Comparison of ENCODE assay signal across 15 cellular contexts in the genomic region with DNA sequence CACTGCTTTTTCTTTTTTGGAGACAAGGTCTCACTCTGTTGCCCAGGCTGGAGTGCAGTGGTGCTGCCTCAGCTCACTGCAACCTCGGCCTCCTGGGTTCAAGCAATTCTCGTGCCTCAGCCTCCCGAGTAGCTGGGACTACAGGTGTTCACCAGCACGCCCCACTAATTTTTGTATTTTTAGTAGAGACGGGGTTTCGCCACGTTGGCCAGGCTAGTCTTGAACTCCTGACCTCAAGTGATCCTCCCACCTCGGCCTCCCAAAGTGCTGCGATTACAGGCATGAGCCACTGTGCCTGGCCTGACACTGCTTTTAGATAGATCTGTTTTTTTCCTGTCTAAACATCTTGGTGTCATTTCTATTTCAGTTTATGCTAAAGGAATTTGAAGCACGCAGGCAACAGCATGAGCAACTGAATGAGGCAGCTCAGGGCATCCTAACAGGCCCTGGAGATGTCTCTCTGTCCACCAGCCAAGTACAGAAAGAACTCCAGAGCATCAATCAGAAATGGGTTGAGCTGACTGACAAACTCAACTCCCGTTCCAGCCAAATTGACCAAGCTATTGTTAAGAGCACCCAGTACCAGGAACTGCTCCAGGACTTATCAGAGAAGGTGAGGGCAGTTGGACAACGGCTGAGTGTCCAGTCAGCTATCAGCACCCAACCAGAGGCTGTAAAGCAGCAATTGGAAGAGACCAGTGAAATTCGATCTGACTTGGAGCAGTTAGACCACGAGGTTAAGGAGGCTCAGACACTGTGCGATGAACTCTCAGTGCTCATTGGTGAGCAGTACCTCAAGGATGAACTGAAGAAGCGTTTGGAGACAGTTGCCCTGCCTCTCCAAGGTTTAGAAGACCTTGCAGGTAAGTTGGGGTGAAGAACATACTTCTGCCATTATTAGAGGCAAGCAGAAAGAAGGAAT.
DNase-seq lines count a peak whose midpoint lies in the region; ATAC-seq and TF ChIP-seq lines count a peak whose summit lies in the region.
"Had no signal": no experiment of that assay in that cellular context is flagged by ENCODE, and none has a peak within 500 bp of the region (broad histone marks: within the 10 kb centered on the region; RNA-seq: fewer than 3 reads in every experiment).

No MANE protein-coding gene starts in this region.

- TF ChIP-seq RAD21 in IMR-90 (IDR thresholded peaks at IDR 0.05; ENCODE audit: low read length) = no peak

- peak overlapping the region; percentile 80 for H2AK9ac ChIP-seq in IMR-90 (replicated peaks; ENCODE audit: low read depth, low read length, poor library complexity)

- no peaks in the 10 kb centered on the region for H3K27me3 Mint-ChIP-seq in MCF 10A (ENCODE audit: insufficient read depth, unreplicated experiment)
- H3K27me3 Mint-ChIP-seq: CD4-positive, alpha-beta T cell had no signal

- peak overlapping the region; percentile 63 for H3K23ac ChIP-seq in IMR-90 (ENCODE audit: low read depth, low read length)

- peak overlapping the region; percentile 64 for H2BK120ac ChIP-seq in IMR-90 (ENCODE audit: low read depth, low read length)

- peak overlapping the region; percentile 74 for H2AK5ac ChIP-seq in IMR-90 (ENCODE audit: low read depth, low read length)

- H3K79me1 ChIP-seq in IMR-90 (ENCODE audit: low read depth in 1 of 2, low read length in 2 of 2) = peaks cover 13 to 39% of the 10 kb centered on the region in 2 experiments

- no peak for TF ChIP-seq POLR2A in IMR-90 (IDR thresholded peaks at IDR 0.05; ENCODE audit: low read depth, low read length)
- TF ChIP-seq POLR2A in spleen (IDR thresholded peaks at IDR 0.05) = no peak

- peak overlapping the region; percentile 42; the same call in 1 of the 2 replicates for H4K5ac ChIP-seq in IMR-90 (ENCODE audit: low read depth, low read length)

- peak overlapping the region; percentile 73 for H2BK20ac ChIP-seq in IMR-90 (ENCODE audit: low read depth, low read length)

- H2BK15ac ChIP-seq in IMR-90 (ENCODE audit: low read depth, low read length) = peak overlapping the region; percentile 65; the same call in 2 of the 3 replicates

- H3K4me1 ChIP-seq in IMR-90 (ENCODE audit: control insufficient read depth, insufficient read depth, low read length) = peaks cover 18% of the 10 kb centered on the region
- peaks cover 33% of the 10 kb centered on the region for H3K4me1 ChIP-seq in adipocyte (ENCODE audit: control insufficient read depth, insufficient read depth, low read length)
- peaks cover 0 to 23% (median 11%) of the 10 kb centered on the region in 9 donors for H3K4me1 ChIP-seq in heart right ventricle
- H3K4me1 ChIP-seq in spleen = peaks cover 0 to 25% (median 2%) of the 10 kb centered on the region in 6 donors
- H3K4me1 ChIP-seq in Karpas-422 (ENCODE audit: low read length) = no peaks in the 10 kb centered on the region
- H3K4me1 ChIP-seq: gastrocnemius medialis had no signal

- H2BK5ac ChIP-seq in IMR-90 (ENCODE audit: low read depth, low read length, poor library complexity, severe bottlenecking) = peak overlapping the region; percentile 90

- dilution Hi-C loops in IMR-90 (cut with HindIII; ENCODE audit: low sequenced_read_pairs, unreplicated experiment) = no loop called here

- peak overlapping the region; percentile 47; the same call in 1 of the 2 replicates for H3K4me2 ChIP-seq in IMR-90 (ENCODE audit: low read depth, low read length)
- no peak overlapping the region for H3K4me2 ChIP-seq in Karpas-422 (ENCODE audit: low read depth, low read length, poor library complexity, severe bottlenecking)

- peak; percentile 45 for DNase-seq in IMR-90
- DNase-seq in adipocyte (ENCODE audit: low read depth) = no peak
- DNase-seq in heart right ventricle = no peak
- no peak for DNase-seq in spleen
- no peak for DNase-seq in MCF 10A (ENCODE audit: unreplicated experiment)
- no peak for DNase-seq in foreskin melanocyte
- no peak for DNase-seq in Karpas-422
- DNase-seq: amygdala; CD4-positive, alpha-beta T cell; gastrocnemius medialis; GDM1; GM23248; islet precursor cell; NCI-H187 had no signal

- peak overlapping the region; percentile 58; the same call in 1 of the 2 replicates for H3K18ac ChIP-seq in IMR-90 (ENCODE audit: low read depth, low read length)

- H3K4ac ChIP-seq in IMR-90 (ENCODE audit: low read depth, low read length) = peak overlapping the region; percentile 75

- H3K27me3 ChIP-seq in IMR-90 (ENCODE audit: control insufficient read depth, insufficient read depth, low read length) (no peaks in the 10 kb centered on the region), adipocyte (replicated peaks; ENCODE audit: control insufficient read depth, insufficient read depth, low read length) (no peaks in the 10 kb centered on the region), heart right ventricle (no peaks in the 10 kb centered on the region), spleen (replicated peaks in 1 of 7) (no peaks in the 10 kb centered on the region), Karpas-422 (ENCODE audit: low read length) (no peaks in the 10 kb centered on the region)
- H3K27me3 ChIP-seq: gastrocnemius medialis had no signal

- 92% methylated on average over 4 of the region's 16 CpGs; no CpG with 5 or more reads in 1 of the 2 experiments for WGBS in IMR-90 (ENCODE audit: extremely low coverage in 2 of 2, insufficient read length in 1 of 2), 2 experiments
- 67 to 69% methylated on average over 16 of the region's 16 CpGs for WGBS in heart right ventricle, 2 donors
- 76 to 88% (median 87%) methylated on average over 16 of the region's 16 CpGs for WGBS in spleen, 5 donors

- peaks cover 82% of the 10 kb centered on the region for H3K36me3 Mint-ChIP-seq in MCF 10A (ENCODE audit: insufficient read depth, unreplicated experiment)

- H3K36me3 ChIP-seq in IMR-90 (ENCODE audit: control insufficient read depth, insufficient read depth, low read length) (peaks cover 32% of the 10 kb centered on the region), adipocyte (ENCODE audit: control insufficient read depth, insufficient read depth, low read length, severe bottlenecking) (peaks cover 65% of the 10 kb centered on the region), heart right ventricle (peaks cover 0 to 100% (median 80%) of the 10 kb centered on the region in 9 donors), spleen (peaks cover 3 to 100% (median 92%) of the 10 kb centered on the region in 6 donors), Karpas-422 (ENCODE audit: insufficient read depth, low read length) (no peaks in the 10 kb centered on the region)

- H2AFZ ChIP-seq in IMR-90 (replicated peaks; ENCODE audit: low read length, poor library complexity) = peak overlapping the region; percentile 49
- no peak overlapping the region for H2AFZ ChIP-seq in Karpas-422 (ENCODE audit: low read length)
- H2AFZ ChIP-seq: GM23248 had no signal

- H4K91ac ChIP-seq in IMR-90 (ENCODE audit: insufficient read depth, low read depth, low read length) = peak overlapping the region; percentile 75

- in situ Hi-C loops in IMR-90 (cut with MboI; ENCODE audit: low sequenced_read_pairs) = no loop called here

- peaks cover 9% of the 10 kb centered on the region for H3K4me1 Mint-ChIP-seq in MCF 10A (ENCODE audit: insufficient read depth, unreplicated experiment)

- POLR2A ChIA-PET in IMR-90 (lab: Charles Lee; ENCODE audit: unreplicated experiment) (interaction anchor here (0.6 kb wide), 1 partner anchor 15 kb away, joined by 5 read pairs; no protein-coding TSS in a partner anchor), MCF 10A (lab: Yijun Ruan, JAX) (interaction anchor here (3.0 kb wide), 1 partner anchor 25 kb away, joined by 14 read pairs; no protein-coding TSS in a partner anchor)

- intact Hi-C loops in IMR-90 (cut with micrococcal nuclease) = no loop called here
- intact Hi-C loops in heart right ventricle (cut with DNase I) = no loop called here
- intact Hi-C loops in spleen (cut with DNase I; ENCODE audit: low total_unique reads) = no loop called here
- intact Hi-C loops in MCF 10A (cut with micrococcal nuclease) = no loop called here

- H3K56ac ChIP-seq in IMR-90 (ENCODE audit: extremely low read depth, insufficient read depth, low read length) = peak overlapping the region; percentile 50; the same call in 1 of the 2 replicates

- H3K4me3 ChIP-seq in IMR-90 (ENCODE audit: insufficient read depth, low read depth, low read length) = no peak overlapping the region
- no peak overlapping the region for H3K4me3 ChIP-seq in adipocyte (ENCODE audit: low read length)
- H3K4me3 ChIP-seq in heart right ventricle = no peak overlapping the region
- H3K4me3 ChIP-seq in spleen = no peak overlapping the region
- no peak overlapping the region for H3K4me3 ChIP-seq in Karpas-422 (ENCODE audit: low read length)
- H3K4me3 ChIP-seq: gastrocnemius medialis, GM23248 had no signal

- TF ChIP-seq CTCF in IMR-90 (conservative IDR thresholded peaks at IDR 0.05; ENCODE audit: low read depth, low read length) = no peak
- TF ChIP-seq CTCF in heart right ventricle (IDR thresholded peaks at IDR 0.05) = no peak
- TF ChIP-seq CTCF in spleen (IDR thresholded peaks at IDR 0.05 in 8 of 11, conservative IDR thresholded peaks at IDR 0.05 in 3 of 11) = no peak
- TF ChIP-seq CTCF in MCF 10A (IDR thresholded peaks at IDR 0.05; ENCODE audit: unreplicated experiment) = no peak

- CTCF ChIA-PET in IMR-90 (lab: Yijun Ruan, JAX) (interaction anchor here (1.2 kb wide), 1 partner anchor 26 kb away, joined by 5 read pairs; no protein-coding TSS in a partner anchor), MCF 10A (lab: Yijun Ruan, JAX) (interaction anchor here (0.5 to 1.2 kb wide), 9 partner anchors 9 to 1566 kb away, joined by 3 to 4 read pairs (median 3); no protein-coding TSS in a partner anchor)

- H3K79me2 ChIP-seq in Karpas-422 (ENCODE audit: low read length) = no peaks in the 10 kb centered on the region

- H3K14ac ChIP-seq in IMR-90 (replicated peaks; ENCODE audit: low read depth, low read length) = peak overlapping the region; percentile 81

- H3K9me2 ChIP-seq in Karpas-422 (replicated peaks; ENCODE audit: insufficient read depth, low read length) = no peaks in the 10 kb centered on the region

- peaks cover 12% of the 10 kb centered on the region; the same call in 1 of the 2 replicates for H4K20me1 ChIP-seq in IMR-90 (ENCODE audit: insufficient read depth, low read length)
- H4K20me1 ChIP-seq in Karpas-422 (ENCODE audit: insufficient read depth, low read depth, low read length) = no peaks in the 10 kb centered on the region

- H3K9me3 Mint-ChIP-seq in MCF 10A (ENCODE audit: unreplicated experiment) = no peaks in the 10 kb centered on the region
- H3K9me3 Mint-ChIP-seq: CD4-positive, alpha-beta T cell had no signal

- no peak overlapping the region for H3K4me3 Mint-ChIP-seq in MCF 10A (ENCODE audit: unreplicated experiment)
- H3K4me3 Mint-ChIP-seq: CD4-positive, alpha-beta T cell had no signal

- H3K9me3 ChIP-seq in IMR-90 (ENCODE audit: control insufficient read depth, insufficient read depth, low read length) (no peaks in the 10 kb centered on the region), adipocyte (ENCODE audit: control insufficient read depth, low read length) (no peaks in the 10 kb centered on the region), heart right ventricle (no peaks in the 10 kb centered on the region), spleen (no peaks in the 10 kb centered on the region), Karpas-422 (ENCODE audit: low read length) (no peaks in the 10 kb centered on the region)
- H3K9me3 ChIP-seq: gastrocnemius medialis had no signal

- H3K27ac ChIP-seq in IMR-90 (ENCODE audit: insufficient read depth, low read length) = peak overlapping the region; percentile 24; the same call in 1 of the 2 replicates
- peak overlapping the region in 7 of 10 donors; percentile 6 to 51 (median 20) for H3K27ac ChIP-seq in heart right ventricle
- H3K27ac ChIP-seq in spleen = peak overlapping the region in 5 of 8 donors; percentile 22 to 52 (median 43)
- no peak overlapping the region for H3K27ac ChIP-seq in Karpas-422 (ENCODE audit: low read length)
- H3K27ac ChIP-seq: GM23248, VCaP had no signal

- peak overlapping the region in 1 of 2 experiments; percentile 68; a peak in 2 of 4 replicates for H4K8ac ChIP-seq in IMR-90 (ENCODE audit: low read depth in 2 of 2, low read length in 2 of 2)

- no peak overlapping the region for H3K27ac Mint-ChIP-seq in MCF 10A (ENCODE audit: low read depth, unreplicated experiment)
- H3K27ac Mint-ChIP-seq: CD4-positive, alpha-beta T cell had no signal

- no peak overlapping the region for H3K9ac ChIP-seq in IMR-90 (ENCODE audit: low read depth, low read length)
- peak overlapping the region; percentile 30 for H3K9ac ChIP-seq in adipocyte (ENCODE audit: low read length)
- no peak overlapping the region for H3K9ac ChIP-seq in Karpas-422 (ENCODE audit: low read length)
- H3K9ac ChIP-seq: GM23248 had no signal

- peak; percentile 36 for ATAC-seq in IMR-90 (ENCODE audit: low read depth)
- peak in 7 of 8 donors; percentile 42 to 87 (median 53) for ATAC-seq in heart right ventricle

- peaks cover 12% of the 10 kb centered on the region; the same call in 1 of the 2 replicates for H3K9me1 ChIP-seq in IMR-90 (ENCODE audit: insufficient read depth, low read length)

- BruUV-seq in IMR-90 (replicated peaks; lab: Mats Ljungman, UMichigan) = no TSS peak
- BruUV-seq in MCF 10A (replicated peaks; lab: Mats Ljungman, UMichigan) = no TSS peak
